ENCODE assay signal across 8 cellular contexts in genomic region chr1:114757455-114758250, GRCh38. TPM values are rescaled to one million over a fixed set of nuclear protein-coding genes. Genes with fewer than 3 reads are reported as not detected.
DNase-seq lines count a peak whose midpoint lies in the region; ATAC-seq, FAIRE-seq and TF ChIP-seq lines count a peak whose summit lies in the region.

Gene CSDE1 (minus strand): TSS chr1:114757984. CDS start chr1:114739890, 18,094 bp downstream.

- peak in 1 of 2 experiments; percentile 17; a peak in 1 of 4 replicates for TF ChIP-seq EP300 in HepG2 (IDR thresholded peaks at IDR 0.05; ENCODE audit: low read depth in 2 of 2, low read length in 2 of 2)
- TF ChIP-seq EP300 in HepG2 (CRISPR knock-in tag; IDR thresholded peaks at IDR 0.05; ENCODE audit: borderline replicate concordance): peak; percentile 8; the same call in 1 of the 2 replicates

- H3K9me3 Mint-ChIP-seq in CD4-positive, alpha-beta T cell: peaks cover 2% of the 10 kb centered on the region

- peak; percentile 94 to 97 (median 96) for DNase-seq in CD4-positive, alpha-beta T cell
- DNase-seq in NCI-H82 (lab: John Stamatoyannopoulos, UW) (peak; percentile 100), dermis blood vessel endothelial cell (peak; percentile 99), HepG2 (ENCODE audit: low spot score) (peak; percentile 98)
- DNase-seq in activated CD4-positive, alpha-beta T cell treated with anti-CD3 and anti-CD28 coated beads, Interleukin-2, amount 50 U/mL, for 48 hours: peak; percentile 95 to 97
- DNase-seq in stimulated activated CD4-positive, alpha-beta T cell treated with anti-CD3 and anti-CD28 coated beads, Interleukin-4, amount 100 ng/mL, for 1 hour: peak; percentile 94

- H3K27me3 Mint-ChIP-seq in CD4-positive, alpha-beta T cell: no peaks in the 10 kb centered on the region

- H3K27ac ChIP-seq in CD4-positive, alpha-beta T cell (ENCODE audit: low read depth, low read length): peak within 1 kb of the TSS; percentile 100
- H3K27ac ChIP-seq in HepG2 (ENCODE audit: extremely low read length, insufficient read depth, low read length): peak within 1 kb of the TSS; percentile 98

- BruUV-seq in HepG2 (replicated peaks; lab: Mats Ljungman, UMichigan): TSS peak; percentile 51

- no peaks in the 10 kb centered on the region for H3K9me3 ChIP-seq in CD4-positive, alpha-beta T cell (ENCODE audit: control insufficient read depth, low read length)
- H3K9me3 ChIP-seq in HepG2 (ENCODE audit: low read length): no peaks in the 10 kb centered on the region

- H3K36me3 ChIP-seq in HepG2 (replicated peaks in 1 of 2; ENCODE audit: control insufficient read depth in 1 of 2, insufficient read depth in 2 of 2, low read length in 2 of 2): no peaks in the 10 kb centered on the region

- 0% methylated on average over 27 of the region's 50 CpGs for WGBS in HepG2 (ENCODE audit: low lambda C conversion rate)

- H4K20me1 ChIP-seq in HepG2 (ENCODE audit: insufficient read depth, low read length): peaks cover 46% of the 10 kb centered on the region

- ATAC-seq in CD4-positive, alpha-beta T cell (ENCODE audit: poor library complexity): peak; percentile 81
- ATAC-seq in GM19438 (IDR thresholded peaks at IDR 0.05; ENCODE audit: low read depth, unreplicated experiment) (peak; percentile 76), HG03575 (IDR thresholded peaks at IDR 0.05; ENCODE audit: extremely low read depth, insufficient number of reproducible peaks, low FRiP score, unreplicated experiment) (peak; percentile 45), HepG2 (peak; percentile 95)

- FAIRE-seq in HepG2 (lab: Jason Lieb, UNC): peak; percentile 98

- peak within 1 kb of the TSS; percentile 85 to 100 (median 99) for H3K4me3 ChIP-seq in HepG2 (replicated peaks in 1 of 3; ENCODE audit: insufficient read depth in 1 of 3, low read depth in 2 of 3, low read length in 3 of 3)

- CTCF ChIA-PET in CD4-positive, alpha-beta T cell (lab: Charles Lee): interaction anchor here (1.4 kb wide), 1 partner anchor 23 kb away, joined by 5 read pairs; the partner anchor contains the start of gene SIKE1
- CTCF ChIA-PET in HepG2 (lab: Yijun Ruan, JAX; ENCODE audit: low intra/inter-chr PET ratio, low total read pairs): no interaction called here

- H3K79me2 ChIP-seq in HepG2 (ENCODE audit: insufficient read depth, low read length): peaks cover 51% of the 10 kb centered on the region

- peak within 1 kb of the TSS; percentile 98 for H3K27ac Mint-ChIP-seq in CD4-positive, alpha-beta T cell

- TF ChIP-seq POLR2A in HepG2 (IDR thresholded peaks at IDR 0.05; ENCODE audit: insufficient read depth in 1 of 2, low read depth in 2 of 2, low read length in 2 of 2): peak; percentile 85 to 97

- peak; percentile 6; the same call in 1 of the 2 replicates for TF ChIP-seq RAD21 in HepG2 (CRISPR knock-in tag; IDR thresholded peaks at IDR 0.05)

- peaks cover 33% of the 10 kb centered on the region for H3K36me3 Mint-ChIP-seq in CD4-positive, alpha-beta T cell (ENCODE audit: low read depth)

- POLR2A ChIA-PET in CD4-positive, alpha-beta T cell (lab: Charles Lee): interaction anchor here (0.5 to 3.8 kb wide), 15 partner anchors 11 to 1801 kb away, joined by 3 to 39 read pairs (median 4); partner anchors contain the start of genes AP4B1, BCAS2, DCLRE1B and DENND2C
- POLR2A ChIA-PET in HepG2 (lab: Yijun Ruan, JAX): interaction anchor here (1.0 to 3.6 kb wide), 2 partner anchors 22 to 29 kb away, joined by 3 to 16 read pairs; partner anchors contain the start of gene SIKE1

- peak within 1 kb of the TSS; percentile 78 for H2AFZ ChIP-seq in HepG2 (ENCODE audit: low read length)

- peak within 1 kb of the TSS; percentile 99 for H3K4me3 Mint-ChIP-seq in CD4-positive, alpha-beta T cell

- in situ Hi-C loops in HepG2 (cut with HindIII; ENCODE audit: extremely low pct_ligation_motif_present, low pct_unique_long_range_greater_than_20kb): no loop called here

- H3K9ac ChIP-seq in HepG2 (ENCODE audit: insufficient read depth, low read depth, low read length): peak within 1 kb of the TSS; percentile 100

- H3K4me2 ChIP-seq in HepG2 (ENCODE audit: low read depth, low read length): peak within 1 kb of the TSS; percentile 72

- intact Hi-C loops in CD4-positive, alpha-beta T cell (cut with DNase I, micrococcal nuclease): loop anchor here (1.0 to 10.0 kb wide), 9 partner anchors 23 to 943 kb away; partner anchors contain the start of genes NRAS (in 2 of the 2), SIKE1 (in 2 of the 2), TRIM33 (in 2 of the 2) and BCAS2 (in 1 of the 2)
- intact Hi-C loops in HepG2 (cut with micrococcal nuclease; ENCODE audit: unreplicated experiment): loop anchor here (2.0 to 5.0 kb wide), 2 partner anchors 40 to 177 kb away; partner anchors contain the start of genes BCAS2 and NRAS

- TF ChIP-seq CTCF in CD4-positive, alpha-beta T cell (IDR thresholded peaks at IDR 0.05): no peak
- peak; percentile 66 for TF ChIP-seq CTCF in HepG2 (CRISPR knock-in tag; IDR thresholded peaks at IDR 0.05)

- no peaks in the 10 kb centered on the region for H3K27me3 ChIP-seq in CD4-positive, alpha-beta T cell (ENCODE audit: control insufficient read depth, insufficient read depth, low read length)
- no peaks in the 10 kb centered on the region; a peak in 1 of 5 replicates for H3K27me3 ChIP-seq in HepG2 (ENCODE audit: control insufficient read depth in 1 of 2, insufficient read depth in 2 of 2, low read length in 2 of 2)

- H3K4me1 ChIP-seq in HepG2 (ENCODE audit: insufficient read depth, low read length): peaks cover 44% of the 10 kb centered on the region

- peaks cover 58% of the 10 kb centered on the region for H3K4me1 Mint-ChIP-seq in CD4-positive, alpha-beta T cell (ENCODE audit: low read depth)

TF ChIP-seq in HepG2, 621 proteins besides CTCF, POLR2A, EP300 and RAD21 (continues in another document):
- no peak for TF ChIP-seq CEBPB (IDR thresholded peaks at IDR 0.05; ENCODE audit: borderline replicate concordance, low read depth, low read length)
- TF ChIP-seq, protein P1, sequence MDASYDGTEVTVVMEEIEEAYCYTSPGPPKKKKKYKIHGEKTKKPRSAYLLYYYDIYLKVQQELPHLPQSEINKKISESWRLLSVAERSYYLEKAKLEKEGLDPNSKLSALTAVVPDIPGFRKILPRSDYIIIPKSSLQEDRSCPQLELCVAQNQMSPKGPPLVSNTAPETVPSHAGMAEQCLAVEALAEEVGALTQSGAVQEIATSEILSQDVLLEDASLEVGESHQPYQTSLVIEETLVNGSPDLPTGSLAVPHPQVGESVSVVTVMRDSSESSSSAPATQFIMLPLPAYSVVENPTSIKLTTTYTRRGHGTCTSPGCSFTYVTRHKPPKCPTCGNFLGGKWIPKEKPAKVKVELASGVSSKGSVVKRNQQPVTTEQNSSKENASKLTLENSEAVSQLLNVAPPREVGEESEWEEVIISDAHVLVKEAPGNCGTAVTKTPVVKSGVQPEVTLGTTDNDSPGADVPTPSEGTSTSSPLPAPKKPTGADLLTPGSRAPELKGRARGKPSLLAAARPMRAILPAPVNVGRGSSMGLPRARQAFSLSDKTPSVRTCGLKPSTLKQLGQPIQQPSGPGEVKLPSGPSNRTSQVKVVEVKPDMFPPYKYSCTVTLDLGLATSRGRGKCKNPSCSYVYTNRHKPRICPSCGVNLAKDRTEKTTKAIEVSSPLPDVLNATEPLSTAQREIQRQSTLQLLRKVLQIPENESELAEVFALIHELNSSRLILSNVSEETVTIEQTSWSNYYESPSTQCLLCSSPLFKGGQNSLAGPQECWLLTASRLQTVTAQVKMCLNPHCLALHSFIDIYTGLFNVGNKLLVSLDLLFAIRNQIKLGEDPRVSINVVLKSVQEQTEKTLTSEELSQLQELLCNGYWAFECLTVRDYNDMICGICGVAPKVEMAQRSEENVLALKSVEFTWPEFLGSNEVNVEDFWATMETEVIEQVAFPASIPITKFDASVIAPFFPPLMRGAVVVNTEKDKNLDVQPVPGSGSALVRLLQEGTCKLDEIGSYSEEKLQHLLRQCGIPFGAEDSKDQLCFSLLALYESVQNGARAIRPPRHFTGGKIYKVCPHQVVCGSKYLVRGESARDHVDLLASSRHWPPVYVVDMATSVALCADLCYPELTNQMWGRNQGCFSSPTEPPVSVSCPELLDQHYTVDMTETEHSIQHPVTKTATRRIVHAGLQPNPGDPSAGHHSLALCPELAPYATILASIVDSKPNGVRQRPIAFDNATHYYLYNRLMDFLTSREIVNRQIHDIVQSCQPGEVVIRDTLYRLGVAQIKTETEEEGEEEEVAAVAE (CRISPR knock-in tag; IDR thresholded peaks at IDR 0.05; ENCODE audit: borderline replicate concordance): no peak

RNA-seq across cellular contexts. Expression of gene CSDE1, which starts in this region (rescaled TPM):
- total RNA-seq in CD4-positive, alpha-beta T cell: 100 to 1,000 TPM; 725 to 731 TPM
- 656 and 875 TPM in 2 replicates for total RNA-seq in dermis blood vessel endothelial cell
- total RNA-seq in HepG2 (2016; rRNA removed; fragmentation: Illumina TruSeq; extraction: Trizol): 313 and 582 TPM in 2 replicates
- total RNA-seq in HepG2 (2016; cell fraction: cytosol; rRNA removed; fragmentation: Illumina TruSeq; extraction: Trizol; ENCODE audit: low read depth): 97.9 and 113 TPM in 2 replicates
- total RNA-seq in HepG2 (2016; cell fraction: insoluble cytoplasmic fraction; rRNA removed; fragmentation: Illumina TruSeq; extraction: Trizol): 314 and 565 TPM in 2 replicates
- 270 and 306 TPM in 2 replicates for total RNA-seq in HepG2 (2016; cell fraction: membrane; rRNA removed; fragmentation: Illumina TruSeq; extraction: Trizol)
- total RNA-seq in HepG2 (2016; cell fraction: nucleus; rRNA removed; fragmentation: Illumina TruSeq; extraction: Trizol): 236 and 265 TPM in 2 replicates
- 115 and 150 TPM in 2 replicates for polyA plus RNA-seq in HepG2 (2011; rRNA removed)
- 130 and 182 TPM in 2 replicates for polyA plus RNA-seq in HepG2 (2011; cell fraction: cytosol; rRNA removed)
- polyA plus RNA-seq in HepG2 (2011; cell fraction: nucleus; rRNA removed): 88.2 and 91.1 TPM in 2 replicates
- 455 and 466 TPM in 2 replicates for polyA plus RNA-seq in HepG2 (2012)
- polyA plus RNA-seq in HepG2 (2016; cell fraction: cytosol; fragmentation: Illumina TruSeq; extraction: Trizol; ENCODE audit: low read depth): 72.4 and 73.9 TPM in 2 replicates
- 382 and 405 TPM in 2 replicates for polyA plus RNA-seq in HepG2 (2016; cell fraction: insoluble cytoplasmic fraction; fragmentation: Illumina TruSeq; extraction: Trizol; ENCODE audit: low read depth)
- 148 and 175 TPM in 2 replicates for polyA plus RNA-seq in HepG2 (2016; cell fraction: membrane; fragmentation: Illumina TruSeq; extraction: Trizol; ENCODE audit: low read depth)
- 211 and 222 TPM in 2 replicates for polyA plus RNA-seq in HepG2 (2016; cell fraction: nucleus; fragmentation: Illumina TruSeq; extraction: Trizol; ENCODE audit: insufficient read depth, low read depth)
- polyA minus RNA-seq in HepG2 (2011; rRNA and poly(A)+ RNA removed; ENCODE audit: low replicate concordance): 174 and 286 TPM in 2 replicates
- polyA minus RNA-seq in HepG2 (2011; cell fraction: cytosol; rRNA and poly(A)+ RNA removed): 263 and 264 TPM in 2 replicates
- 272 and 276 TPM in 2 replicates for polyA minus RNA-seq in HepG2 (2011; cell fraction: nucleus; rRNA and poly(A)+ RNA removed)

Comparison
In these comparisons a context has a peak if more than half of its experiments do, and no peak if none do; other contexts are left out.
1. Peak in every context shown above with its lines: DNase-seq, ATAC-seq, H3K4me3 ChIP-seq and H3K27ac ChIP-seq.
2. ATAC-seq: peak in every context shown above with its lines; median percentile 95 in HepG2; 81 in CD4-positive, alpha-beta T cell; 76 in GM19438; 45 in HG03575.